In genomic region chr2:227826019-227826521, GRCh38 we compare ENCODE assay signal across 2 cellular contexts.
TF ChIP-seq lines count a peak whose summit lies in the region.

No MANE protein-coding gene starts in this region.

TF ChIP-seq in A549, 52 proteins besides CTCF, POLR2A, EP300 and RAD21:
- TF ChIP-seq REST (IDR thresholded peaks at IDR 0.05) (no peak), FOSL2 (IDR thresholded peaks at IDR 0.05) (no peak), FOSL2 (CRISPR knock-in tag; IDR thresholded peaks at IDR 0.05) (no peak), FOSB (CRISPR knock-in tag; IDR thresholded peaks at IDR 0.05) (no peak), MAX (IDR thresholded peaks at IDR 0.05) (no peak), CHD2 (IDR thresholded peaks at IDR 0.05; ENCODE audit: low read length, partially characterized antibody) (no peak), EHF (CRISPR knock-in tag; IDR thresholded peaks at IDR 0.05) (no peak), MAFK (IDR thresholded peaks at IDR 0.05; ENCODE audit: partially characterized antibody) (no peak), E2F6 (IDR thresholded peaks at IDR 0.05; ENCODE audit: borderline replicate concordance, low read depth) (no peak), RARB (CRISPR knock-in tag; IDR thresholded peaks at IDR 0.05) (no peak), HMGXB4 (CRISPR knock-in tag; IDR thresholded peaks at IDR 0.05; ENCODE audit: borderline replicate concordance) (no peak), POLR2AphosphoS2 (conservative IDR thresholded peaks at IDR 0.05; ENCODE audit: low read length) (no peak), HEYL (CRISPR knock-in tag; IDR thresholded peaks at IDR 0.05) (no peak), TFCP2L1 (CRISPR knock-in tag; IDR thresholded peaks at IDR 0.05) (no peak), CBX2 (IDR thresholded peaks at IDR 0.05; ENCODE audit: borderline replicate concordance, low read depth) (no peak), JUN (IDR thresholded peaks at IDR 0.05) (no peak), MAZ (IDR thresholded peaks at IDR 0.05; ENCODE audit: borderline replicate concordance, low read depth, low read length) (no peak), NPAS2 (CRISPR knock-in tag; IDR thresholded peaks at IDR 0.05; ENCODE audit: borderline replicate concordance) (no peak), ZSCAN20 (CRISPR knock-in tag; IDR thresholded peaks at IDR 0.05) (no peak), SREBF2 (IDR thresholded peaks at IDR 0.05) (no peak)

TF ChIP-seq in GM23338, 12 proteins besides CTCF, POLR2A, EP300 and RAD21 (continued from another document):
- TF ChIP-seq ZNF462 (CRISPR knock-in tag; IDR thresholded peaks at IDR 0.05) (no peak), REST (IDR thresholded peaks at IDR 0.05; ENCODE audit: unreplicated experiment) (no peak), ZNF114 (CRISPR knock-in tag; IDR thresholded peaks at IDR 0.05) (no peak), NANOG (IDR thresholded peaks at IDR 0.05; ENCODE audit: borderline replicate concordance) (no peak), STAT1 (IDR thresholded peaks at IDR 0.05; ENCODE audit: unreplicated experiment) (no peak), EZH2 (IDR thresholded peaks at IDR 0.05; ENCODE audit: low read depth, unreplicated experiment) (no peak), POLR2AphosphoS5 (IDR thresholded peaks at IDR 0.05; ENCODE audit: low read depth) (no peak)
